In the genomic region with DNA sequence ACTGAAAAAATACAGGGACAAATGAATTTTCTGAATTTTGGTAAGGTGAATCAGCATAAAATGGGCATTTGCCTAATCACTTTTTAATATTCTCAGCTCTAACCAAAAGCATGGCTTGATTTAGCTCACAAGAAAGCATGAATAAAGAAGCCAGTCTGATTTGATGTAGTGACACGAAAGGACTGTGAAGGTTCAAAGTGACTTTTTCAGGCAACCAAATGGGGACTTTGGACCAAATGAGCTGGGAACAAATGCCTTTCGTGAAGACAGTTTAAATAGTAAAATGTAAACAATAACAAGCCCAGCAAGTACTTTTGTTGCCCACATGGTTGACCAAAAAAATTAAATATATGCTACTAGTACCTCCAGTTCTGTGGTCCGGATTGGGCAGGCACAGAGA, we compare ENCODE assay signal across 17 cellular contexts. TPM values are rescaled to one million over a fixed set of nuclear protein-coding genes. Genes with fewer than 3 reads are reported as not detected.
A peak's percentile ranks its signal among the peaks of the same experiment; 100 is the strongest.
DNase-seq lines count a peak whose midpoint lies in the region; ATAC-seq and TF ChIP-seq lines count a peak whose summit lies in the region.
"Had no signal": no experiment of that assay in that cellular context is flagged by ENCODE, and none has a peak within 500 bp of the region (broad histone marks: within the 10 kb centered on the region; RNA-seq: fewer than 3 reads in every experiment).

No MANE protein-coding gene starts in this region.

- peaks cover 12% of the 10 kb centered on the region for H3K4me1 ChIP-seq in BLaER1
- peaks cover 0 to 14% (median 11%) of the 10 kb centered on the region in 10 experiments; a peak in 14 of 20 replicates for H3K4me1 ChIP-seq in BLaER1 treated with 17β-estradiol and CSF1 and Interleukin-3, amounts not matched to agents 10 nM and 100 nM
- H3K4me1 ChIP-seq: BE2C, Caco-2 had no signal

- H3K4me2 ChIP-seq in BLaER1: peak overlapping the region; percentile 31
- peak overlapping the region in 7 of 11 experiments; percentile 13 to 54 (median 45); a peak in 11 of 22 replicates for H3K4me2 ChIP-seq in BLaER1 treated with 17β-estradiol and CSF1 and Interleukin-3, amounts not matched to agents 10 nM and 100 nM

- no peaks in the 10 kb centered on the region for H3K36me3 ChIP-seq in BLaER1
- no peaks in the 10 kb centered on the region for H3K36me3 ChIP-seq in BLaER1 treated with 17β-estradiol and CSF1 and Interleukin-3, amounts not matched to agents 10 nM and 100 nM
- H3K36me3 ChIP-seq: BE2C had no signal

- H3K9me3 ChIP-seq in BLaER1: peaks cover 11% of the 10 kb centered on the region
- peaks cover 7 to 19% (median 13%) of the 10 kb centered on the region in 11 experiments; a peak in 17 of 22 replicates for H3K9me3 ChIP-seq in BLaER1 treated with 17β-estradiol and CSF1 and Interleukin-3, amounts not matched to agents 10 nM and 100 nM (replicated peaks in 1 of 11)
- H3K9me3 ChIP-seq: BE2C had no signal

- H4K20me1 ChIP-seq in BLaER1: no peaks in the 10 kb centered on the region
- no peaks in the 10 kb centered on the region for H4K20me1 ChIP-seq in BLaER1 treated with 17β-estradiol and CSF1 and Interleukin-3, amounts not matched to agents 10 nM and 100 nM

- H3K9ac ChIP-seq in BLaER1: no peak overlapping the region
- no peak overlapping the region for H3K9ac ChIP-seq in BLaER1 treated with 17β-estradiol and CSF1 and Interleukin-3, amounts not matched to agents 10 nM and 100 nM

- ATAC-seq in left lobe of liver: peak; percentile 65
- no peak for ATAC-seq in GM18505 (IDR thresholded peaks at IDR 0.05; ENCODE audit: unreplicated experiment)
- ATAC-seq: CD8-positive, alpha-beta T cell had no signal

- no peak overlapping the region for H3K27ac ChIP-seq in BLaER1
- H3K27ac ChIP-seq in BLaER1 treated with 17β-estradiol and CSF1 and Interleukin-3, amounts not matched to agents 10 nM and 100 nM: peak overlapping the region in 2 of 11 experiments; percentile 28 to 35; a peak in 3 of 22 replicates

- H3K4me3 ChIP-seq in BLaER1: no peak overlapping the region
- no peak overlapping the region for H3K4me3 ChIP-seq in BLaER1 treated with 17β-estradiol and CSF1 and Interleukin-3, amounts not matched to agents 10 nM and 100 nM

- no peak for TF ChIP-seq POLR2A in GM18505 (IDR thresholded peaks at IDR 0.05; ENCODE audit: borderline replicate concordance, extremely low read depth, insufficient read depth, insufficient read length)

- DNase-seq in left lobe of liver (ENCODE audit: low spot score): no peak
- DNase-seq in HPDE6-E6E7 (ENCODE audit: extremely low spot score): no peak
- DNase-seq in CD1c-positive myeloid dendritic cell (ENCODE audit: extremely low spot score): no peak
- DNase-seq: 8988T; ACHN; BE2C; C1 segment of cervical spinal cord; Caco-2; Calu3; CD4-positive, alpha-beta T cell; CD8-positive, alpha-beta T cell; DMS79 treated with DMSO at 0.1 percent for 48 hours; GF-D8 had no signal

- H3K27me3 ChIP-seq in BLaER1: no peaks in the 10 kb centered on the region
- H3K27me3 ChIP-seq in BLaER1 treated with 17β-estradiol and CSF1 and Interleukin-3, amounts not matched to agents 10 nM and 100 nM: no peaks in the 10 kb centered on the region

RNA-seq across cellular contexts. Expression of a gene that starts 12.9 kb away (rescaled TPM):
- not detected for total RNA-seq in left lobe of liver
- total RNA-seq: A673; Caco-2; Calu3; CD4-positive, alpha-beta T cell; CD8-positive, alpha-beta T cell had no signal
